Comparison of ENCODE assay signal across 15 cellular contexts in genomic region chr20:3190681-3191111, GRCh38.
"Had no signal": no experiment of that assay in that cellular context is flagged by ENCODE, and none has a peak within 500 bp of the region (broad histone marks: within the 10 kb centered on the region; RNA-seq: fewer than 3 reads in every experiment).

No MANE protein-coding gene starts in this region.

- H3K4me1 ChIP-seq: foreskin keratinocyte, heart left ventricle, sigmoid colon, thyroid gland had no signal

- H3K4me3 Mint-ChIP-seq: nephron progenitor cell, T-cell had no signal

- H3K27ac Mint-ChIP-seq: nephron progenitor cell had no signal

- DNase-seq: activated CD4-positive, alpha-beta T cell treated with anti-CD3 and anti-CD28 coated beads for 4 hours; amygdala; brain microvascular endothelial cell; foreskin keratinocyte; heart left ventricle; islet precursor cell; left ventricle myocardium inferior; nephron progenitor cell; sigmoid colon; stimulated activated CD4-positive, alpha-beta T cell treated with anti-CD3 and anti-CD28 coated beads, Interleukin-12 subunit alpha, Interleukin-12 subunit beta, amount 100 ng/mL, for 4 hours; stimulated activated CD4-positive, alpha-beta T cell treated with anti-CD3 and anti-CD28 coated beads, Interleukin-2, amount 100 ng/mL, for 48 hours; T-cell; T1000; thyroid gland had no signal

- H3K27me3 Mint-ChIP-seq: T-cell had no signal

- H3K4me1 Mint-ChIP-seq: nephron progenitor cell had no signal

- ATAC-seq: activated naive CD4-positive, alpha-beta T cell treated with anti-CD3 and anti-CD28 coated beads, Interleukin-2, amount 50 U/mL, for 72 hours; foreskin keratinocyte; heart left ventricle; T-cell had no signal

- H3K9me3 ChIP-seq: heart left ventricle, left ventricle myocardium inferior, sigmoid colon, thyroid gland had no signal

- H3K27me3 ChIP-seq: brain microvascular endothelial cell, foreskin keratinocyte, heart left ventricle, sigmoid colon, thyroid gland had no signal

- H3K4me3 ChIP-seq: heart left ventricle, left ventricle myocardium inferior, sigmoid colon, thyroid gland had no signal

- H3K9me3 Mint-ChIP-seq: activated naive CD4-positive, alpha-beta T cell treated with anti-CD3 and anti-CD28 coated beads, Interleukin-2, amount 50 U/mL, for 72 hours; nephron progenitor cell; T-cell had no signal
